1 cellular context compared by ENCODE assay signal in genomic region chr2:20177556-20178403, GRCh38.
TF ChIP-seq lines count a peak whose summit lies in the region.

No MANE protein-coding gene starts in this region.

TF ChIP-seq in HepG2, 621 proteins besides CTCF, POLR2A, EP300 and RAD21 (continued from another document and continues in another):
- TF ChIP-seq ZSCAN21 (CRISPR knock-in tag; IDR thresholded peaks at IDR 0.05; ENCODE audit: borderline replicate concordance) (peak; percentile 48; the same call in 1 of the 2 replicates), ZFX (CRISPR knock-in tag; IDR thresholded peaks at IDR 0.05; ENCODE audit: low read depth) (peak; percentile 49), MEF2D (CRISPR knock-in tag; IDR thresholded peaks at IDR 0.05) (0 out of 2 replicates have a peak, but pooled peaks have one; percentile 35), HOXA3 (CRISPR knock-in tag; IDR thresholded peaks at IDR 0.05) (peak; percentile 31; the same call in 1 of the 2 replicates), PCBP1 (IDR thresholded peaks at IDR 0.05; ENCODE audit: borderline replicate concordance, low read depth, low read length) (no peak), RARA (CRISPR knock-in tag; IDR thresholded peaks at IDR 0.05) (peak; percentile 28; the same call in 1 of the 2 replicates), ZFP91 (CRISPR knock-in tag; IDR thresholded peaks at IDR 0.05; ENCODE audit: borderline replicate concordance) (peak; percentile 25; the same call in 1 of the 2 replicates), BCL6 (CRISPR knock-in tag; IDR thresholded peaks at IDR 0.05) (peak; percentile 95), RXRA (CRISPR knock-in tag; IDR thresholded peaks at IDR 0.05) (0 out of 2 replicates have a peak, but pooled peaks have one; percentile 12), KDM5B (CRISPR knock-in tag; IDR thresholded peaks at IDR 0.05; ENCODE audit: borderline replicate concordance) (0 out of 2 replicates have a peak, but pooled peaks have one; percentile 17), TFDP1 (CRISPR knock-in tag; IDR thresholded peaks at IDR 0.05; ENCODE audit: borderline replicate concordance) (no peak), ARID5B (CRISPR knock-in tag; IDR thresholded peaks at IDR 0.05) (peak; percentile 26; the same call in 1 of the 2 replicates), ELF3 (CRISPR knock-in tag; IDR thresholded peaks at IDR 0.05) (0 out of 2 replicates have a peak, but pooled peaks have one; percentile 26), MAX (IDR thresholded peaks at IDR 0.05) (0 out of 2 replicates have a peak, but pooled peaks have one; percentile 29), ZNF263 (CRISPR knock-in tag; IDR thresholded peaks at IDR 0.05) (peak; percentile 46; the same call in 1 of the 2 replicates), ZNF407 (CRISPR knock-in tag; IDR thresholded peaks at IDR 0.05; ENCODE audit: not compliant biosample characterization) (no peak), YY1 (IDR thresholded peaks at IDR 0.05; ENCODE audit: insufficient read depth, insufficient replicate concordance, low read depth, low read length) (peak; percentile 52), REST (IDR thresholded peaks at IDR 0.05; ENCODE audit: borderline replicate concordance in 1 of 2, low read depth in 1 of 2, low read length in 2 of 2) (no peak), HIC2 (CRISPR knock-in tag; IDR thresholded peaks at IDR 0.05; ENCODE audit: low read depth) (0 out of 2 replicates have a peak, but pooled peaks have one; percentile 21), ISL2 (CRISPR knock-in tag; IDR thresholded peaks at IDR 0.05) (no peak), ZNF24 (IDR thresholded peaks at IDR 0.05) (no peak), DZIP1 (CRISPR knock-in tag; IDR thresholded peaks at IDR 0.05) (0 out of 2 replicates have a peak, but pooled peaks have one; percentile 25), MEIS1 (CRISPR knock-in tag; IDR thresholded peaks at IDR 0.05; ENCODE audit: borderline replicate concordance) (no peak), MTA1 (CRISPR knock-in tag; IDR thresholded peaks at IDR 0.05; ENCODE audit: borderline replicate concordance) (0 out of 2 replicates have a peak, but pooled peaks have one; percentile 14), TEAD3 (CRISPR knock-in tag; optimal IDR thresholded peaks at IDR 0.05; ENCODE audit: borderline replicate concordance) (peak; percentile 89), SPEN (CRISPR knock-in tag; IDR thresholded peaks at IDR 0.05; ENCODE audit: low read depth) (0 out of 2 replicates have a peak, but pooled peaks have one; percentile 14), PAWR (CRISPR knock-in tag; IDR thresholded peaks at IDR 0.05; ENCODE audit: borderline replicate concordance) (no peak), STAG1 (CRISPR knock-in tag; IDR thresholded peaks at IDR 0.05) (peak; percentile 55), ZBTB38 (CRISPR knock-in tag; IDR thresholded peaks at IDR 0.05) (peak; percentile 81; the same call in 1 of the 2 replicates)
